ENCODE assay signal across 18 cellular contexts in the genomic region with DNA sequence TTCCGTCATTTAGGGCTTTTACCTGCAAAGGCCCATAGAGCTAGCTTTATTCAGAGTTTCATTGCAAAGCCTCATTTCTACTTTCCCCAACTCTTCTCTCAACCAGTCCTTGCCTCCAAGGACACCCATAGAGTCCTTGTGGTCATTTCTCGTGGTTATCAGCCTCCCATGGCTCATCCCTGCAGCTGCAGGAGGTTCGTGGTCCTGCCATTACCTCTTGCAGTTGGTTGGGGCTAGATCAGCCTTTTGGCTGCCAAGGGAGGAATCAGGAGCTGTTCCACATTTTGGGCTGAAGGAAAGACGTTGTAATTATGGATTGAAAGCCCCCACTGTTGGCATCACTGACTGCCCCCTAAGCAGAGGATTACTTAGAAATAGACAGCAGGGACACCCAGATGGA.
A peak's percentile ranks its signal among the peaks of the same experiment; 100 is the strongest.
DNase-seq lines count a peak whose midpoint lies in the region; ATAC-seq and TF ChIP-seq lines count a peak whose summit lies in the region.
"Had no signal": no experiment of that assay in that cellular context is flagged by ENCODE, and none has a peak within 500 bp of the region (broad histone marks: within the 10 kb centered on the region; RNA-seq: fewer than 3 reads in every experiment).

No MANE protein-coding gene starts in this region.

- H3K36me3 ChIP-seq in CD8-positive, alpha-beta memory T cell (ENCODE audit: insufficient read depth, low read length) = no peaks in the 10 kb centered on the region
- no peaks in the 10 kb centered on the region for H3K36me3 ChIP-seq in OCI-LY7 (ENCODE audit: insufficient read depth, low read length)
- no peaks in the 10 kb centered on the region for H3K36me3 ChIP-seq in naive thymus-derived CD4-positive, alpha-beta T cell (ENCODE audit: control insufficient read depth in 2 of 3, insufficient read depth in 3 of 3, low read length in 3 of 3)
- H3K36me3 ChIP-seq in left lung = no peaks in the 10 kb centered on the region
- H3K36me3 ChIP-seq in MG63 = no peaks in the 10 kb centered on the region
- H3K36me3 ChIP-seq: BLaER1 treated with 17β-estradiol and CSF1 and Interleukin-3, amounts not matched to agents 10 nM and 100 nM; SJSA1 had no signal

- H3K36me3 Mint-ChIP-seq in activated CD8-positive, alpha-beta T cell treated with anti-CD3 and anti-CD28 coated beads for 36 hours (ENCODE audit: low read depth) = no peaks in the 10 kb centered on the region
- no peaks in the 10 kb centered on the region for H3K36me3 Mint-ChIP-seq in activated CD8-positive, alpha-beta T cell treated with anti-CD3 and anti-CD28 coated beads, Interleukin-2, amount 10 ng/mL, durations not matched to agents 7 days and 5 days (ENCODE audit: low read depth)
- peaks cover 0 to 11% (median 0%) of the 10 kb centered on the region in 3 donors for H3K36me3 Mint-ChIP-seq in CD8-positive, alpha-beta memory T cell
- peaks cover 0 to 13% (median 9%) of the 10 kb centered on the region in 5 donors for H3K36me3 Mint-ChIP-seq in naive thymus-derived CD4-positive, alpha-beta T cell
- H3K36me3 Mint-ChIP-seq in MCF 10A (ENCODE audit: insufficient read depth, unreplicated experiment) = no peaks in the 10 kb centered on the region

- H3K27ac Mint-ChIP-seq in activated CD8-positive, alpha-beta T cell treated with anti-CD3 and anti-CD28 coated beads for 36 hours = peak overlapping the region; percentile 27
- H3K27ac Mint-ChIP-seq in activated CD8-positive, alpha-beta T cell treated with anti-CD3 and anti-CD28 coated beads, Interleukin-2, amount 10 ng/mL, durations not matched to agents 7 days and 5 days = no peak overlapping the region
- peak overlapping the region in 5 of 8 donors; percentile 28 to 89 (median 83) for H3K27ac Mint-ChIP-seq in CD8-positive, alpha-beta memory T cell
- peak overlapping the region; percentile 89 to 100 (median 97) for H3K27ac Mint-ChIP-seq in naive thymus-derived CD4-positive, alpha-beta T cell
- H3K27ac Mint-ChIP-seq in MCF 10A (ENCODE audit: low read depth, unreplicated experiment) = no peak overlapping the region
- H3K27ac Mint-ChIP-seq: HFFc6 had no signal

- intact Hi-C loops in activated CD8-positive, alpha-beta T cell treated with anti-CD3 and anti-CD28 coated beads for 36 hours (cut with micrococcal nuclease) = no loop called here
- intact Hi-C loops in OCI-LY7 (cut with micrococcal nuclease; ENCODE audit: unreplicated experiment) (loop anchor here (1.0 to 10.0 kb wide), 4 partner anchors 134 to 1538 kb away; partner anchors contain the start of genes FBXL17 and MAN2A1), left lung (cut with DNase I) (no loop called here), MCF 10A (cut with micrococcal nuclease) (no loop called here)
- intact Hi-C loops in naive thymus-derived CD4-positive, alpha-beta T cell (cut with micrococcal nuclease) = loop anchor here (1.0 to 10.0 kb wide), 15 partner anchors 14 to 1172 kb away; partner anchors contain the start of gene SLC25A46 (in 1 of the 2)

- no peaks in the 10 kb centered on the region for H4K20me1 ChIP-seq in OCI-LY7 (ENCODE audit: insufficient read depth, low read length)
- H4K20me1 ChIP-seq: BLaER1 treated with 17β-estradiol and CSF1 and Interleukin-3, amounts not matched to agents 10 nM and 100 nM had no signal

- TF ChIP-seq CTCF in activated CD8-positive, alpha-beta T cell treated with anti-CD3 and anti-CD28 coated beads for 36 hours (IDR thresholded peaks at IDR 0.05) = no peak
- TF ChIP-seq CTCF in OCI-LY7 (conservative IDR thresholded peaks at IDR 0.05; ENCODE audit: low read length) = no peak
- TF ChIP-seq CTCF in left lung (IDR thresholded peaks at IDR 0.05) = no peak
- no peak for TF ChIP-seq CTCF in MCF 10A (IDR thresholded peaks at IDR 0.05; ENCODE audit: unreplicated experiment)

- peak overlapping the region; percentile 90; the same call in 1 of the 2 replicates for H2AFZ ChIP-seq in OCI-LY7 (ENCODE audit: low read length)
- H2AFZ ChIP-seq: PC-9 had no signal

- peaks cover 2% of the 10 kb centered on the region for H3K9me3 Mint-ChIP-seq in activated CD8-positive, alpha-beta T cell treated with anti-CD3 and anti-CD28 coated beads for 36 hours
- no peaks in the 10 kb centered on the region for H3K9me3 Mint-ChIP-seq in activated CD8-positive, alpha-beta T cell treated with anti-CD3 and anti-CD28 coated beads, Interleukin-2, amount 10 ng/mL, durations not matched to agents 7 days and 5 days (ENCODE audit: insufficient read depth)
- H3K9me3 Mint-ChIP-seq in CD8-positive, alpha-beta memory T cell = peaks cover 0 to 2% (median 0%) of the 10 kb centered on the region in 5 donors
- H3K9me3 Mint-ChIP-seq in naive thymus-derived CD4-positive, alpha-beta T cell = peaks cover 2 to 24% (median 6%) of the 10 kb centered on the region in 11 donors
- no peaks in the 10 kb centered on the region for H3K9me3 Mint-ChIP-seq in MCF 10A (ENCODE audit: unreplicated experiment)
- H3K9me3 Mint-ChIP-seq: HFFc6 had no signal

- BruUV-seq in OCI-LY7 (replicated peaks; lab: Mats Ljungman, UMichigan) = no TSS peak
- BruUV-seq in MCF 10A (replicated peaks; lab: Mats Ljungman, UMichigan) = no TSS peak

- peak overlapping the region; percentile 62; the same call in 1 of the 2 replicates for H3K4me2 ChIP-seq in OCI-LY7 (ENCODE audit: low read length)
- H3K4me2 ChIP-seq: A549; BLaER1 treated with 17β-estradiol and CSF1 and Interleukin-3, amounts not matched to agents 10 nM and 100 nM; PC-9 had no signal

- H3K27ac ChIP-seq in CD8-positive, alpha-beta memory T cell (ENCODE audit: low read depth, low read length) = no peak overlapping the region
- H3K27ac ChIP-seq in OCI-LY7 (ENCODE audit: low read depth, low read length, poor library complexity, severe bottlenecking) (peak overlapping the region; percentile 92), left lung (no peak overlapping the region)
- H3K27ac ChIP-seq in naive thymus-derived CD4-positive, alpha-beta T cell (ENCODE audit: low read depth, low read length) = peak overlapping the region; percentile 78
- H3K27ac ChIP-seq: A549; BLaER1 treated with 17β-estradiol and CSF1 and Interleukin-3, amounts not matched to agents 10 nM and 100 nM; PC-9; SJSA1 had no signal

- no peak overlapping the region for H3K4me3 Mint-ChIP-seq in activated CD8-positive, alpha-beta T cell treated with anti-CD3 and anti-CD28 coated beads for 36 hours
- H3K4me3 Mint-ChIP-seq in activated CD8-positive, alpha-beta T cell treated with anti-CD3 and anti-CD28 coated beads, Interleukin-2, amount 10 ng/mL, durations not matched to agents 7 days and 5 days = no peak overlapping the region
- peak overlapping the region in 3 of 7 donors; percentile 7 to 78 (median 75) for H3K4me3 Mint-ChIP-seq in CD8-positive, alpha-beta memory T cell
- H3K4me3 Mint-ChIP-seq in naive thymus-derived CD4-positive, alpha-beta T cell = peak overlapping the region in 9 of 10 donors; percentile 4 to 91 (median 82)
- no peak overlapping the region for H3K4me3 Mint-ChIP-seq in MCF 10A (ENCODE audit: unreplicated experiment)
- H3K4me3 Mint-ChIP-seq: HFFc6 had no signal

- CTCF ChIA-PET in activated CD8-positive, alpha-beta T cell treated with anti-CD3 and anti-CD28 coated beads for 36 hours (lab: Charles Lee) = no interaction called here
- CTCF ChIA-PET in activated CD8-positive, alpha-beta T cell treated with anti-CD3 and anti-CD28 coated beads, Interleukin-2, amount 10 ng/mL, durations not matched to agents 7 days and 5 days (lab: Charles Lee) = interaction anchor here (1.1 to 1.2 kb wide), 2 partner anchors 69 to 134 kb away, joined by 3 read pairs; no protein-coding TSS in a partner anchor
- CTCF ChIA-PET in CD8-positive, alpha-beta memory T cell (lab: Charles Lee) = interaction anchor here (1.1 to 1.2 kb wide), 2 partner anchors 14 to 67 kb away, joined by 3 read pairs; no protein-coding TSS in a partner anchor
- CTCF ChIA-PET in OCI-LY7 (lab: Charles Lee; ENCODE audit: unreplicated experiment) (interaction anchor here (0.7 kb wide), 1 partner anchor 1364 kb away, joined by 4 read pairs; no protein-coding TSS in a partner anchor), MCF 10A (lab: Yijun Ruan, JAX) (interaction anchor here (0.6 kb wide), 2 partner anchors 109 to 127 kb away, joined by 3 read pairs; no protein-coding TSS in a partner anchor)
- CTCF ChIA-PET in naive thymus-derived CD4-positive, alpha-beta T cell (lab: Charles Lee) = interaction anchor here (2.5 kb wide), 1 partner anchor 133 kb away, joined by 19 read pairs; no protein-coding TSS in a partner anchor

- H3K4me1 Mint-ChIP-seq in activated CD8-positive, alpha-beta T cell treated with anti-CD3 and anti-CD28 coated beads for 36 hours (ENCODE audit: low read depth) = peaks cover 32% of the 10 kb centered on the region
- peaks cover 16% of the 10 kb centered on the region for H3K4me1 Mint-ChIP-seq in activated CD8-positive, alpha-beta T cell treated with anti-CD3 and anti-CD28 coated beads, Interleukin-2, amount 10 ng/mL, durations not matched to agents 7 days and 5 days (ENCODE audit: low read depth)
- H3K4me1 Mint-ChIP-seq in CD8-positive, alpha-beta memory T cell = peaks cover 33 to 55% (median 51%) of the 10 kb centered on the region in 3 donors
- peaks cover 17 to 81% (median 62%) of the 10 kb centered on the region in 7 donors for H3K4me1 Mint-ChIP-seq in naive thymus-derived CD4-positive, alpha-beta T cell
- no peaks in the 10 kb centered on the region for H3K4me1 Mint-ChIP-seq in MCF 10A (ENCODE audit: insufficient read depth, unreplicated experiment)

- peak overlapping the region; percentile 1 for H3K4me3 ChIP-seq in CD8-positive, alpha-beta memory T cell (ENCODE audit: low read length)
- H3K4me3 ChIP-seq in OCI-LY7 (ENCODE audit: low read depth, low read length, poor library complexity, severe bottlenecking) = no peak overlapping the region
- no peak overlapping the region for H3K4me3 ChIP-seq in naive thymus-derived CD4-positive, alpha-beta T cell (ENCODE audit: low read length)
- no peak overlapping the region for H3K4me3 ChIP-seq in left lung
- no peak overlapping the region for H3K4me3 ChIP-seq in MG63
- H3K4me3 ChIP-seq: A549; BLaER1 treated with 17β-estradiol and CSF1 and Interleukin-3, amounts not matched to agents 10 nM and 100 nM; PC-9; SJSA1 had no signal

- DNase-seq in activated CD8-positive, alpha-beta T cell treated with anti-CD3 and anti-CD28 coated beads for 36 hours = no peak
- DNase-seq in activated CD8-positive, alpha-beta T cell treated with anti-CD3 and anti-CD28 coated beads, Interleukin-2, amount 10 ng/mL, durations not matched to agents 7 days and 5 days = no peak
- no peak for DNase-seq in CD8-positive, alpha-beta memory T cell
- DNase-seq in OCI-LY7 (ENCODE audit: low spot score) = no peak
- no peak for DNase-seq in naive thymus-derived CD4-positive, alpha-beta T cell
- DNase-seq in left lung = no peak
- no peak for DNase-seq in MCF 10A (ENCODE audit: unreplicated experiment)
- DNase-seq in MG63 = no peak
- DNase-seq: Caco-2, HFFc6, KG1, NCI-H187 treated with DMSO at 0.1 percent for 48 hours, NCI-H2171, NCI-H446, PC-9 had no signal

- H3K79me2 ChIP-seq in OCI-LY7 (ENCODE audit: insufficient read depth, low read depth, low read length) = no peaks in the 10 kb centered on the region

- no peaks in the 10 kb centered on the region for H3K9me3 ChIP-seq in CD8-positive, alpha-beta memory T cell (ENCODE audit: low read length)
- H3K9me3 ChIP-seq in OCI-LY7 (ENCODE audit: low read length) (no peaks in the 10 kb centered on the region), left lung (no peaks in the 10 kb centered on the region), MG63 (no peaks in the 10 kb centered on the region)
- H3K9me3 ChIP-seq in naive thymus-derived CD4-positive, alpha-beta T cell (ENCODE audit: control insufficient read depth in 2 of 3, low read length in 3 of 3) = no peaks in the 10 kb centered on the region
- H3K9me3 ChIP-seq: A549; BLaER1 treated with 17β-estradiol and CSF1 and Interleukin-3, amounts not matched to agents 10 nM and 100 nM; Caco-2; SJSA1 had no signal

- POLR2A ChIA-PET in activated CD8-positive, alpha-beta T cell treated with anti-CD3 and anti-CD28 coated beads for 36 hours (lab: Charles Lee) = no interaction called here
- POLR2A ChIA-PET in activated CD8-positive, alpha-beta T cell treated with anti-CD3 and anti-CD28 coated beads, Interleukin-2, amount 10 ng/mL, durations not matched to agents 7 days and 5 days (lab: Charles Lee) = interaction anchor here (0.6 to 1.0 kb wide), 2 partner anchors 128 to 231 kb away, joined by 3 read pairs; partner anchors contain the start of gene MAN2A1
- POLR2A ChIA-PET in CD8-positive, alpha-beta memory T cell (lab: Charles Lee) = interaction anchor here (1.9 kb wide), 1 partner anchor 231 kb away, joined by 11 read pairs; the partner anchor contains the start of gene MAN2A1
- POLR2A ChIA-PET in OCI-LY7 (lab: Charles Lee) (interaction anchor here (1.1 to 2.0 kb wide), 3 partner anchors 9 to 127 kb away, joined by 3 to 7 read pairs (median 4); no protein-coding TSS in a partner anchor), MCF 10A (lab: Yijun Ruan, JAX) (no interaction called here)
- POLR2A ChIA-PET in naive thymus-derived CD4-positive, alpha-beta T cell (lab: Charles Lee) = interaction anchor here (0.6 to 2.5 kb wide), 7 partner anchors 36 to 231 kb away, joined by 3 to 46 read pairs (median 7); partner anchors contain the start of gene MAN2A1

- ATAC-seq in activated CD8-positive, alpha-beta T cell treated with anti-CD3 and anti-CD28 coated beads for 36 hours = no peak
- ATAC-seq in activated CD8-positive, alpha-beta T cell treated with anti-CD3 and anti-CD28 coated beads, Interleukin-2, amount 10 ng/mL, durations not matched to agents 7 days and 5 days = no peak
- ATAC-seq in naive thymus-derived CD4-positive, alpha-beta T cell = no peak
- ATAC-seq in left lung = no peak
- ATAC-seq: A549 had no signal

- H3K4me1 ChIP-seq in CD8-positive, alpha-beta memory T cell (ENCODE audit: insufficient read depth, low read length) = peaks cover 42% of the 10 kb centered on the region
- H3K4me1 ChIP-seq in OCI-LY7 (ENCODE audit: insufficient read depth, low read length, poor library complexity, severe bottlenecking) (peaks cover 34% of the 10 kb centered on the region), left lung (no peaks in the 10 kb centered on the region)
- H3K4me1 ChIP-seq in naive thymus-derived CD4-positive, alpha-beta T cell (ENCODE audit: control insufficient read depth in 2 of 2, insufficient read depth in 2 of 2, low read length in 2 of 2) = peaks cover 34 to 45% of the 10 kb centered on the region in 2 donors
- H3K4me1 ChIP-seq: A549; BLaER1 treated with 17β-estradiol and CSF1 and Interleukin-3, amounts not matched to agents 10 nM and 100 nM; SJSA1 had no signal

- no peaks in the 10 kb centered on the region for H3K9me2 ChIP-seq in OCI-LY7 (ENCODE audit: insufficient read depth, low read length)

- no peaks in the 10 kb centered on the region for H3K27me3 Mint-ChIP-seq in activated CD8-positive, alpha-beta T cell treated with anti-CD3 and anti-CD28 coated beads for 36 hours
- H3K27me3 Mint-ChIP-seq in activated CD8-positive, alpha-beta T cell treated with anti-CD3 and anti-CD28 coated beads, Interleukin-2, amount 10 ng/mL, durations not matched to agents 7 days and 5 days (ENCODE audit: low read depth) = no peaks in the 10 kb centered on the region
- H3K27me3 Mint-ChIP-seq in CD8-positive, alpha-beta memory T cell = no peaks in the 10 kb centered on the region
- H3K27me3 Mint-ChIP-seq in naive thymus-derived CD4-positive, alpha-beta T cell = no peaks in the 10 kb centered on the region
- H3K27me3 Mint-ChIP-seq in MCF 10A (ENCODE audit: insufficient read depth, unreplicated experiment) = no peaks in the 10 kb centered on the region

- no peaks in the 10 kb centered on the region for H3K27me3 ChIP-seq in CD8-positive, alpha-beta memory T cell (ENCODE audit: insufficient read depth, low read length, poor library complexity, severe bottlenecking)
- H3K27me3 ChIP-seq in naive thymus-derived CD4-positive, alpha-beta T cell (ENCODE audit: control insufficient read depth in 2 of 2, insufficient read depth in 2 of 2, low read length in 2 of 2) = no peaks in the 10 kb centered on the region
- H3K27me3 ChIP-seq in left lung (no peaks in the 10 kb centered on the region), MG63 (no peaks in the 10 kb centered on the region)
- H3K27me3 ChIP-seq: BLaER1 treated with 17β-estradiol and CSF1 and Interleukin-3, amounts not matched to agents 10 nM and 100 nM; SJSA1 had no signal

Comparison
In these comparisons a context has a peak if more than half of its experiments do, and no peak if none do; other contexts are left out.
1. H3K27ac Mint-ChIP-seq: peak in activated CD8-positive, alpha-beta T cell treated with anti-CD3 and anti-CD28 coated beads for 36 hours (single experiment), CD8-positive, alpha-beta memory T cell (5 of 8) and naive thymus-derived CD4-positive, alpha-beta T cell (9 of 9); none in activated CD8-positive, alpha-beta T cell treated with anti-CD3 and anti-CD28 coated beads, Interleukin-2, amount 10 ng/mL, durations not matched to agents 7 days and 5 days (single experiment) and MCF 10A (single experiment).
2. POLR2A ChIA-PET loops: an anchor here in activated CD8-positive, alpha-beta T cell treated with anti-CD3 and anti-CD28 coated beads, Interleukin-2, amount 10 ng/mL, durations not matched to agents 7 days and 5 days (0.6 to 1.0 kb wide), CD8-positive, alpha-beta memory T cell (1.9 kb wide), OCI-LY7 (1.1 to 2.0 kb wide) and naive thymus-derived CD4-positive, alpha-beta T cell (0.6 to 2.5 kb wide); none called in activated CD8-positive, alpha-beta T cell treated with anti-CD3 and anti-CD28 coated beads for 36 hours and MCF 10A.
3. H3K4me3 Mint-ChIP-seq: peak in naive thymus-derived CD4-positive, alpha-beta T cell (9 of 10); none in activated CD8-positive, alpha-beta T cell treated with anti-CD3 and anti-CD28 coated beads for 36 hours (single experiment), activated CD8-positive, alpha-beta T cell treated with anti-CD3 and anti-CD28 coated beads, Interleukin-2, amount 10 ng/mL, durations not matched to agents 7 days and 5 days (single experiment) and MCF 10A (single experiment).
4. H3K27ac ChIP-seq: peak in OCI-LY7 (single experiment) and naive thymus-derived CD4-positive, alpha-beta T cell (single experiment); none in CD8-positive, alpha-beta memory T cell (single experiment) and left lung (0 of 2).
5. intact Hi-C loops: an anchor here in OCI-LY7 (1.0 to 10.0 kb wide) and naive thymus-derived CD4-positive, alpha-beta T cell (1.0 to 10.0 kb wide); none called in activated CD8-positive, alpha-beta T cell treated with anti-CD3 and anti-CD28 coated beads for 36 hours, left lung and MCF 10A.